Comparison of ENCODE assay signal across 1 cellular context in the genomic region with DNA sequence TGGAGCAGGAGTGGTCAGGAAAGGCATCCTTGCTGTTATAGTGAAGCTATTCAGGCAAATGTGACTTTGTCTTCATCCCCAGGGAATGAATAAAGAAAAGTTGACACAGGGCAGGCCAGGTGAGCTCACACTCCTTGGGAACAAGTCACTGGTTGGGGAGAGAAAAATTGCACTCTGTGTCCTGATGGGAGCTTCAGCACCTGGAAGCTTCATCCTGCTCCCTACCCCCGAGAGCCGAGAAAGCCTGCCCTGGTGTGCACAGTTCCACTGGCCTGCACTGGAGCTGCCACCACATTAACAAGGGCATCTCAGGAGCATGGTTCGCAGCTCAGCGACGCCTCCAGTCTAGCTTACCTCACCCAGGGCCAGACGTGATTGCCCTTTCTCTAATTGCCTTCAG.
TF ChIP-seq lines count a peak whose summit lies in the region.

No MANE protein-coding gene starts in this region.

TF ChIP-seq in IMR-90, 13 proteins besides CTCF, POLR2A, EP300 and RAD21:
- TF ChIP-seq SMC3 (IDR thresholded peaks at IDR 0.05; ENCODE audit: low read depth, low read length): no peak
- no peak for TF ChIP-seq MAFK (IDR thresholded peaks at IDR 0.05; ENCODE audit: low read depth, low read length)
- TF ChIP-seq FOS (IDR thresholded peaks at IDR 0.05; ENCODE audit: low read depth, low read length): no peak
